In genomic region chrX:46812445-46812844, GRCh38 we compare ENCODE assay signal across 27 cellular contexts. TPM values are rescaled to one million over a fixed set of nuclear protein-coding genes. Genes with fewer than 3 reads are reported as not detected.
DNase-seq lines count a peak whose midpoint lies in the region; ATAC-seq and TF ChIP-seq lines count a peak whose summit lies in the region.
"Had no signal": no experiment of that assay in that cellular context is flagged by ENCODE, and none has a peak within 500 bp of the region (broad histone marks: within the 10 kb centered on the region; RNA-seq: fewer than 3 reads in every experiment).

No MANE protein-coding gene starts in this region.

- H3K27ac Mint-ChIP-seq in CD14-positive monocyte: no peak overlapping the region
- H3K27ac Mint-ChIP-seq: activated CD4-positive, alpha-beta memory T cell treated with anti-CD3 and anti-CD28 coated beads for 36 hours; B cell; HFFc6; T-helper 2 cell treated with Interferon-gamma antibody and Interleukin-4, amounts not matched to agents 5 μg/mL and 100 μg/mL, for 36 hours had no signal

- DNase-seq in 8988T: peak; percentile 36
- DNase-seq in M059J (ENCODE audit: low read depth): peak; percentile 58
- peak; percentile 14 to 29 for DNase-seq in dermis microvascular lymphatic vessel endothelial cell (ENCODE audit: low read depth in 2 of 2)
- DNase-seq in lower lobe of right lung: no peak
- DNase-seq in cerebellum (ENCODE audit: low spot score): no peak
- no peak for DNase-seq in CD14-positive monocyte (ENCODE audit: low spot score)
- no peak for DNase-seq in testis
- no peak for DNase-seq in CD1c-positive myeloid dendritic cell (ENCODE audit: extremely low spot score)
- DNase-seq: activated CD4-positive, alpha-beta memory T cell treated with anti-CD3 and anti-CD28 coated beads for 36 hours; activated CD4-positive, CD25-positive, alpha-beta regulatory T cell; activated gamma-delta T cell; activated T-cell treated with anti-CD3 and anti-CD28 coated beads for 4 hours; adrenal gland; GM23248; HFFc6; mammary epithelial cell; NCI-H1417 treated with DMSO at 0.1 percent for 48 hours; NCI-H524 treated with DMSO at 0.1 percent for 48 hours; retina; RPMI8226; stimulated activated CD4-positive, alpha-beta T cell treated with anti-CD3 and anti-CD28 coated beads, Interleukin-4, amount 100 ng/mL, for 24 hours; stimulated activated naive CD4-positive, alpha-beta T cell treated with Interleukin-2 at 50 U/mL for 16 hours; thyroid gland had no signal

- TF ChIP-seq CTCF in lower lobe of right lung (IDR thresholded peaks at IDR 0.05): no peak
- TF ChIP-seq CTCF in CD14-positive monocyte (IDR thresholded peaks at IDR 0.05): no peak
- no peak for TF ChIP-seq CTCF in testis (IDR thresholded peaks at IDR 0.05)

- no peak overlapping the region for H3K27ac ChIP-seq in lower lobe of right lung
- no peak overlapping the region for H3K27ac ChIP-seq in testis
- H3K27ac ChIP-seq: adrenal gland, GM23248, neutrophil, SK-N-MC, thyroid gland had no signal

- ATAC-seq in lower lobe of right lung: peak; percentile 71 to 88

- WGBS in testis, 2 donors: 83 to 86% methylated on average over 2 of the region's 2 CpGs

- no peak for TF ChIP-seq POLR2A in testis (IDR thresholded peaks at IDR 0.05)

- peaks cover 2 to 13% (median 7%) of the 10 kb centered on the region in 7 donors for H3K9me3 Mint-ChIP-seq in CD14-positive monocyte
- H3K9me3 Mint-ChIP-seq: activated CD4-positive, alpha-beta memory T cell treated with anti-CD3 and anti-CD28 coated beads for 36 hours; HFFc6; T-helper 2 cell treated with Interferon-gamma antibody and Interleukin-4, amounts not matched to agents 5 μg/mL and 100 μg/mL, for 36 hours had no signal

- H3K4me1 ChIP-seq in lower lobe of right lung: no peaks in the 10 kb centered on the region
- H3K4me1 ChIP-seq in testis: no peaks in the 10 kb centered on the region
- H3K4me1 ChIP-seq: adrenal gland, thyroid gland had no signal

- intact Hi-C loops in lower lobe of right lung (cut with DNase I) (no loop called here), CD14-positive monocyte (cut with micrococcal nuclease) (no loop called here), testis (cut with DNase I; ENCODE audit: low total_unique reads) (no loop called here)

- no peaks in the 10 kb centered on the region for H3K4me1 Mint-ChIP-seq in CD14-positive monocyte
- H3K4me1 Mint-ChIP-seq: B cell had no signal

- H3K9me3 ChIP-seq in lower lobe of right lung (no peaks in the 10 kb centered on the region), testis (no peaks in the 10 kb centered on the region)
- H3K9me3 ChIP-seq: adrenal gland, neutrophil, thyroid gland had no signal

- no peaks in the 10 kb centered on the region for H3K36me3 ChIP-seq in lower lobe of right lung
- no peaks in the 10 kb centered on the region for H3K36me3 ChIP-seq in testis (ENCODE audit: low read depth, missing control alignments)
- H3K36me3 ChIP-seq: adrenal gland, neutrophil, thyroid gland had no signal

- peaks cover 3 to 7% (median 4%) of the 10 kb centered on the region in 3 donors for H3K27me3 Mint-ChIP-seq in CD14-positive monocyte (ENCODE audit: low read depth in 3 of 3)
- H3K27me3 Mint-ChIP-seq: activated CD4-positive, alpha-beta memory T cell treated with anti-CD3 and anti-CD28 coated beads for 36 hours; B cell had no signal

- no peak overlapping the region for H3K4me3 Mint-ChIP-seq in CD14-positive monocyte
- H3K4me3 Mint-ChIP-seq: activated CD4-positive, alpha-beta memory T cell treated with anti-CD3 and anti-CD28 coated beads for 36 hours; B cell; HFFc6; T-helper 2 cell treated with Interferon-gamma antibody and Interleukin-4, amounts not matched to agents 5 μg/mL and 100 μg/mL, for 36 hours had no signal

- no peaks in the 10 kb centered on the region for H3K36me3 Mint-ChIP-seq in CD14-positive monocyte
- H3K36me3 Mint-ChIP-seq: activated CD4-positive, alpha-beta memory T cell treated with anti-CD3 and anti-CD28 coated beads for 36 hours had no signal

- H3K4me3 ChIP-seq in lower lobe of right lung (no peak overlapping the region), testis (no peak overlapping the region)
- H3K4me3 ChIP-seq: adrenal gland, GM23248, SK-N-MC, thyroid gland had no signal

- H3K27me3 ChIP-seq in lower lobe of right lung (ENCODE audit: low read depth): no peaks in the 10 kb centered on the region
- H3K27me3 ChIP-seq in testis: no peaks in the 10 kb centered on the region
- H3K27me3 ChIP-seq: adrenal gland, neutrophil, thyroid gland had no signal

RNA-seq across cellular contexts. Expression of gene RP2, which starts 24.4 kb away (rescaled TPM):
- 30.9 and 41.4 TPM in 2 replicates for total RNA-seq in M059J (2014; rRNA removed; shearing (Covaris generic))
- total RNA-seq in dermis microvascular lymphatic vessel endothelial cell: 24.3 and 25.5 TPM in 2 replicates
- 16.8 TPM for total RNA-seq in lower lobe of right lung
- 16.8 TPM for total RNA-seq in cerebellum
- polyA plus RNA-seq in CD14-positive monocyte: 10 to 100 TPM; 55.7 to 60.3 TPM
- total RNA-seq in testis: 1 to 10 TPM; 6.1 to 6.6 TPM
- polyA plus RNA-seq in testis (ENCODE audit: insufficient read depth, low read depth, low replicate concordance): 7.8 TPM

RNA-seq across cellular contexts. Expression of gene SLC9A7, which starts 53.5 kb away (rescaled TPM):
- total RNA-seq in M059J (2014; rRNA removed; shearing (Covaris generic)): 46.7 and 55.0 TPM in 2 replicates
- 8.2 and 9.0 TPM in 2 replicates for total RNA-seq in dermis microvascular lymphatic vessel endothelial cell
- total RNA-seq in lower lobe of right lung: 7.9 TPM
- 30.2 TPM for total RNA-seq in cerebellum
- polyA plus RNA-seq in CD14-positive monocyte: 1 to 10 TPM in 1 of 2 donors, under 1 TPM in 1; 0.73 to 1.0 TPM
- total RNA-seq in testis: 1 to 10 TPM; 7.4 to 8.1 TPM
- polyA plus RNA-seq in testis (ENCODE audit: insufficient read depth, low read depth, low replicate concordance): 2.6 TPM

Comparison
In these comparisons a context has a peak if more than half of its experiments do, and no peak if none do; other contexts are left out.
1. DNase-seq: peak in 8988T (single experiment), M059J (single experiment) and dermis microvascular lymphatic vessel endothelial cell (2 of 2); none in lower lobe of right lung (single experiment), cerebellum (single experiment), CD14-positive monocyte (single experiment), testis (single experiment) and CD1c-positive myeloid dendritic cell (single experiment).